Comparison of ENCODE assay signal across 23 cellular contexts in the genomic region with DNA sequence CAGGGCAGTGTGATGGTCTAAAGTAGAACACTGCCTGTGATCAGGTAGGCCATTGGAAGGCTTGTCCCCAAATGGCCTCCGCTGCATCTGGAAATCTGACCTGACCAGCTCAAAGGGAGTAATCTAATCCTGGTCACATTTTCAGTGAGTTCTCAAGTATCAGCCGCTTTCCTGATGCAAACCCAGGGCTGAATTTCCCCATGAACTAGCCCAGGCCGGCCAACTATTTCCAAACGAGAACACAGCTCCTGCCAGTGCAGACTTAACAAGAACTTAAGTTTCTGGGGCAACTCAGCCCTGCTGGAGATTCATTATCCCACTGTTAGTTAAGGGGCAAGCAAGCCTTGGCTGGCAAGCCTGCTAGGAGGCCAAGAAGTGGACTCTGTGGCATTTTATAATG. TPM values are rescaled to one million over a fixed set of nuclear protein-coding genes. Genes with fewer than 3 reads are reported as not detected.
A peak's percentile ranks its signal among the peaks of the same experiment; 100 is the strongest.
DNase-seq lines count a peak whose midpoint lies in the region; ATAC-seq and TF ChIP-seq lines count a peak whose summit lies in the region.
"Had no signal": no experiment of that assay in that cellular context is flagged by ENCODE, and none has a peak within 500 bp of the region (broad histone marks: within the 10 kb centered on the region; RNA-seq: fewer than 3 reads in every experiment).

No MANE protein-coding gene starts in this region.

- H3K4me1 ChIP-seq in GM23248 (ENCODE audit: insufficient read depth) (no peaks in the 10 kb centered on the region), body of pancreas (no peaks in the 10 kb centered on the region)

- H3K4me2 ChIP-seq in GM23248 (ENCODE audit: unreplicated experiment) = no peak overlapping the region

- TF ChIP-seq CTCF in body of pancreas (IDR thresholded peaks at IDR 0.05) = no peak

- H3K9ac ChIP-seq in GM23248 = no peak overlapping the region

- no peaks in the 10 kb centered on the region for H4K20me1 ChIP-seq in GM23248 (ENCODE audit: insufficient read depth)

- no peaks in the 10 kb centered on the region for H3K79me2 ChIP-seq in GM23248 (ENCODE audit: insufficient read depth)

- H3K9me2 ChIP-seq in GM23248 (ENCODE audit: insufficient read depth) = no peaks in the 10 kb centered on the region

- WGBS in GM23248 (ENCODE audit: low coverage in 1 of 2, low lambda C conversion rate in 2 of 2, missing lambda C conversion rate in 2 of 2), 2 experiments = 47 to 56% methylated on average over 4 of the region's 4 CpGs
- WGBS in body of pancreas, 2 donors = 83 to 93% methylated on average over 3 to 4 of the region's 4 CpGs

- TF ChIP-seq POLR2A in body of pancreas (IDR thresholded peaks at IDR 0.05) = no peak

- in situ Hi-C loops in GM23248 (cut with MboI) = no loop called here

- no peak overlapping the region for H3K27ac ChIP-seq in GM23248
- no peak overlapping the region for H3K27ac ChIP-seq in body of pancreas
- H3K27ac ChIP-seq: C4-2B, esophagus muscularis mucosa, neutrophil, suprapubic skin had no signal

- H3K36me3 ChIP-seq in GM23248 (ENCODE audit: low read depth) (no peaks in the 10 kb centered on the region), body of pancreas (replicated peaks in 1 of 2; ENCODE audit: insufficient read depth in 1 of 2, low read depth in 2 of 2) (no peaks in the 10 kb centered on the region)
- H3K36me3 ChIP-seq: esophagus muscularis mucosa, MG63, neutrophil, suprapubic skin had no signal

- 0 out of 2 replicates have a peak overlapping the region, but pooled peaks have one; percentile 55 for H2AFZ ChIP-seq in GM23248

- no peak for DNase-seq in GM23248
- peak; percentile 46 for DNase-seq in NCI-H510A treated with DMSO at 0.1 percent for 48 hours (lab: John Stamatoyannopoulos, UW)
- DNase-seq in left kidney (ENCODE audit: low read depth, low spot score) = peak; percentile 68
- peak; percentile 19 for DNase-seq in pons (ENCODE audit: low spot score)
- DNase-seq in A172 (ENCODE audit: low spot score) = no peak
- no peak for DNase-seq in NCI-H446 (lab: John Stamatoyannopoulos, UW)
- DNase-seq in body of pancreas = no peak
- DNase-seq: activated CD8-positive, alpha-beta memory T cell treated with anti-CD3 and anti-CD28 coated beads for 24 hours; activated naive CD4-positive, alpha-beta T cell treated with anti-CD3 and anti-CD28 coated beads, Interleukin-2, amount 50 U/mL, for 16 hours; activated T-cell treated with anti-CD3 and anti-CD28 coated beads, Interleukin-2, amount 50 U/mL, for 48 hours; effector memory CD8-positive, alpha-beta T cell; mammary epithelial cell; MG63; NCI-H1417 treated with DMSO at 0.1 percent for 48 hours; NCI-H226; retina; RPMI8226 had no signal

- ATAC-seq in HG02840 (IDR thresholded peaks at IDR 0.05; ENCODE audit: low FRiP score, unreplicated experiment) (no peak), body of pancreas (no peak)
- ATAC-seq: effector memory CD8-positive, alpha-beta T cell had no signal

- intact Hi-C loops in body of pancreas (cut with DNase I) = no loop called here

- H3K9me3 ChIP-seq in GM23248 (ENCODE audit: low read depth) (no peaks in the 10 kb centered on the region), body of pancreas (no peaks in the 10 kb centered on the region)
- H3K9me3 ChIP-seq: esophagus muscularis mucosa, MG63, neutrophil, suprapubic skin had no signal

- H3K4me3 ChIP-seq in GM23248 = no peak overlapping the region
- H3K4me3 ChIP-seq in body of pancreas = no peak overlapping the region
- H3K4me3 ChIP-seq: esophagus muscularis mucosa, MG63, suprapubic skin had no signal

- no peaks in the 10 kb centered on the region for H3F3A ChIP-seq in GM23248 (ENCODE audit: insufficient read depth)

- H3K27me3 ChIP-seq in GM23248 (replicated peaks; ENCODE audit: insufficient read depth) (no peaks in the 10 kb centered on the region), body of pancreas (no peaks in the 10 kb centered on the region)
- H3K27me3 ChIP-seq: esophagus muscularis mucosa, MG63, suprapubic skin had no signal

RNA-seq across cellular contexts. Expression of a gene that starts 59.6 kb away (rescaled TPM):
- 53.5 and 60.1 TPM in 2 replicates for total RNA-seq in GM23248 (2014; rRNA removed; shearing (Covaris generic))
- polyA plus RNA-seq in GM23248 (2016; fragmentation: Nextera tagmentation; extraction: Ambion mirVana) = 50.3 and 52.5 TPM in 2 replicates
- total RNA-seq in A172 (2014; rRNA removed; shearing (Covaris generic)) = 1.8 TPM in 1 of 2 replicates, not detected in the other
- total RNA-seq in body of pancreas = 1 to 10 TPM in 1 of 2 donors, not detected in 1; 3.1 TPM
- total RNA-seq: kidney epithelial cell, mammary epithelial cell had no signal
- polyA plus RNA-seq: mammary epithelial cell had no signal

Comparison
In these comparisons a context has a peak if more than half of its experiments do, and no peak if none do; other contexts are left out.
1. DNase-seq: peak in NCI-H510A treated with DMSO at 0.1 percent for 48 hours (single experiment), left kidney (single experiment) and pons (single experiment); none in GM23248 (single experiment), A172 (single experiment), NCI-H446 (0 of 2) and body of pancreas (0 of 4).
2. RNA of a gene that starts 59.6 kb away (total RNA-seq): 53.5 to 60.1 TPM in GM23248; 3.1 TPM in body of pancreas and 1.8 TPM in A172; every median in the first group is over 10 times any median in the second.